9 cellular contexts compared by ENCODE assay signal in genomic region chr16:4053663-4054479, GRCh38.
DNase-seq lines count a peak whose midpoint lies in the region; ATAC-seq and TF ChIP-seq lines count a peak whose summit lies in the region.
"Had no signal": no experiment of that assay in that cellular context is flagged by ENCODE, and none has a peak within 500 bp of the region (broad histone marks: within the 10 kb centered on the region; RNA-seq: fewer than 3 reads in every experiment).

No MANE protein-coding gene starts in this region.

- no peak overlapping the region for H3K4me3 ChIP-seq in CD8-positive, alpha-beta memory T cell (ENCODE audit: low read length)
- H3K4me3 ChIP-seq in choroid plexus epithelial cell (ENCODE audit: low read depth, low read length) (no peak overlapping the region), mucosa of descending colon (no peak overlapping the region)

- CTCF ChIA-PET in CD8-positive, alpha-beta memory T cell (lab: Charles Lee): no interaction called here

- POLR2A ChIA-PET in CD8-positive, alpha-beta memory T cell (lab: Charles Lee): no interaction called here

- no peak for DNase-seq in CD8-positive, alpha-beta memory T cell
- DNase-seq in NCI-H2171 treated with DMSO at 0.1 percent for 48 hours (lab: John Stamatoyannopoulos, UW) (peak; percentile 71), choroid plexus epithelial cell (ENCODE audit: low read depth) (peak; percentile 48), mucosa of descending colon (peak in 1 of 3 donors; percentile 30), NCI-H1694 (lab: John Stamatoyannopoulos, UW) (no peak), germinal center (ENCODE audit: low spot score) (no peak)
- DNase-seq in stimulated activated CD4-positive, alpha-beta T cell treated with anti-CD3 and anti-CD28 coated beads, Interleukin-4, amount 100 ng/mL, for 4 hours: no peak

- intact Hi-C loops in mucosa of descending colon (cut with DNase I, micrococcal nuclease): no loop called here

- H3K9me3 Mint-ChIP-seq in CD8-positive, alpha-beta memory T cell: no peaks in the 10 kb centered on the region
- H3K9me3 Mint-ChIP-seq: activated naive CD4-positive, alpha-beta T cell treated with anti-CD3 and anti-CD28 coated beads, Interleukin-2, amount 50 U/mL, for 24 hours had no signal

- peak; percentile 61 for ATAC-seq in mucosa of descending colon
- ATAC-seq in GM21447 (IDR thresholded peaks at IDR 0.05; ENCODE audit: unreplicated experiment): no peak

- no peaks in the 10 kb centered on the region for H3K9me3 ChIP-seq in CD8-positive, alpha-beta memory T cell (ENCODE audit: low read length)
- no peaks in the 10 kb centered on the region for H3K9me3 ChIP-seq in mucosa of descending colon

- H3K36me3 Mint-ChIP-seq in CD8-positive, alpha-beta memory T cell: peaks cover 0 to 3% (median 0%) of the 10 kb centered on the region in 3 donors
- H3K36me3 Mint-ChIP-seq: activated naive CD4-positive, alpha-beta T cell treated with anti-CD3 and anti-CD28 coated beads, Interleukin-2, amount 50 U/mL, for 24 hours had no signal

- H3K4me1 ChIP-seq in CD8-positive, alpha-beta memory T cell (ENCODE audit: insufficient read depth, low read length): peaks cover 6% of the 10 kb centered on the region
- peaks cover 19% of the 10 kb centered on the region for H3K4me1 ChIP-seq in mucosa of descending colon (ENCODE audit: low read depth)

- H3K4me1 Mint-ChIP-seq in CD8-positive, alpha-beta memory T cell: peaks cover 13 to 30% (median 21%) of the 10 kb centered on the region in 3 donors

- no peaks in the 10 kb centered on the region for H3K27me3 ChIP-seq in CD8-positive, alpha-beta memory T cell (ENCODE audit: insufficient read depth, low read length, poor library complexity, severe bottlenecking)

- H3K27ac ChIP-seq in CD8-positive, alpha-beta memory T cell (ENCODE audit: low read depth, low read length): no peak overlapping the region

- H3K36me3 ChIP-seq in CD8-positive, alpha-beta memory T cell (ENCODE audit: insufficient read depth, low read length): no peaks in the 10 kb centered on the region
- H3K36me3 ChIP-seq in mucosa of descending colon (ENCODE audit: low read depth): no peaks in the 10 kb centered on the region

- peak overlapping the region in 3 of 7 donors; percentile 12 to 59 (median 40) for H3K4me3 Mint-ChIP-seq in CD8-positive, alpha-beta memory T cell
- H3K4me3 Mint-ChIP-seq: activated naive CD4-positive, alpha-beta T cell treated with anti-CD3 and anti-CD28 coated beads, Interleukin-2, amount 50 U/mL, for 24 hours had no signal

- no peak for TF ChIP-seq CTCF in choroid plexus epithelial cell (conservative IDR thresholded peaks at IDR 0.05; ENCODE audit: low read depth, low read length)
- TF ChIP-seq CTCF in mucosa of descending colon (IDR thresholded peaks at IDR 0.05): no peak

- peak overlapping the region in 5 of 8 donors; percentile 9 to 77 (median 51) for H3K27ac Mint-ChIP-seq in CD8-positive, alpha-beta memory T cell
- H3K27ac Mint-ChIP-seq: activated naive CD4-positive, alpha-beta T cell treated with anti-CD3 and anti-CD28 coated beads, Interleukin-2, amount 50 U/mL, for 24 hours had no signal

- peaks cover 0 to 6% of the 10 kb centered on the region in 2 donors for H3K27me3 Mint-ChIP-seq in CD8-positive, alpha-beta memory T cell
- H3K27me3 Mint-ChIP-seq: activated naive CD4-positive, alpha-beta T cell treated with anti-CD3 and anti-CD28 coated beads, Interleukin-2, amount 50 U/mL, for 24 hours had no signal

Comparison
In these comparisons a context has a peak if more than half of its experiments do, and no peak if none do; other contexts are left out.
1. DNase-seq: peak in NCI-H2171 treated with DMSO at 0.1 percent for 48 hours (single experiment) and choroid plexus epithelial cell (single experiment); none in CD8-positive, alpha-beta memory T cell (0 of 5), stimulated activated CD4-positive, alpha-beta T cell treated with anti-CD3 and anti-CD28 coated beads, Interleukin-4, amount 100 ng/mL, for 4 hours (0 of 2), NCI-H1694 (single experiment) and germinal center (single experiment).